14 cellular contexts compared by ENCODE assay signal in genomic region chr18:478679-479078, GRCh38. TPM values are rescaled to one million over a fixed set of nuclear protein-coding genes. Genes with fewer than 3 reads are reported as not detected.
DNase-seq lines count a peak whose midpoint lies in the region; ATAC-seq and TF ChIP-seq lines count a peak whose summit lies in the region.
"Had no signal": no experiment of that assay in that cellular context is flagged by ENCODE, and none has a peak within 500 bp of the region (broad histone marks: within the 10 kb centered on the region; RNA-seq: fewer than 3 reads in every experiment).

No MANE protein-coding gene starts in this region.

- DNase-seq in AG10803 (ENCODE audit: low read depth) (peak; percentile 54), RPMI7951 (ENCODE audit: low read depth) (peak; percentile 86), fibroblast of the conjunctiva (ENCODE audit: low read depth) (peak; percentile 66), non-pigmented ciliary epithelial cell (ENCODE audit: low read depth) (peak; percentile 60), NCI-H1048 (lab: John Stamatoyannopoulos, UW) (no peak), NCI-H774 (lab: John Stamatoyannopoulos, UW) (no peak), DMS79 (lab: John Stamatoyannopoulos, UW) (no peak)
- DNase-seq: caudate nucleus; DMS 273 treated with DMSO at 0.1 percent for 48 hours; HFFc6; hypothalamus; NCI-H2081 treated with DMSO at 0.1 percent for 48 hours; NK-92 treated with Interleukin-12 subunit alpha and Interleukin-12 subunit beta, amount 100 ng/mL, for 24 hours had no signal

- no peak overlapping the region for H3K4me3 ChIP-seq in AG10803 (ENCODE audit: low read length)

- ATAC-seq in GM18873 (IDR thresholded peaks at IDR 0.05; ENCODE audit: low FRiP score, unreplicated experiment), result no peak

- no peak for TF ChIP-seq CTCF in AG10803 (conservative IDR thresholded peaks at IDR 0.05; ENCODE audit: low read length)

RNA-seq across cellular contexts. Expression of gene COLEC12, which starts 21.8 kb away (rescaled TPM):
- 95.0 and 103 TPM in 2 replicates for total RNA-seq in RPMI7951 (2014; rRNA removed; shearing (Covaris generic))

Comparison
In these comparisons a context has a peak if more than half of its experiments do, and no peak if none do; other contexts are left out.
1. DNase-seq: peak in AG10803 (single experiment), RPMI7951 (single experiment), fibroblast of the conjunctiva (single experiment) and non-pigmented ciliary epithelial cell (single experiment); none in NCI-H1048 (single experiment), NCI-H774 (single experiment) and DMS79 (single experiment).